In the genomic region with DNA sequence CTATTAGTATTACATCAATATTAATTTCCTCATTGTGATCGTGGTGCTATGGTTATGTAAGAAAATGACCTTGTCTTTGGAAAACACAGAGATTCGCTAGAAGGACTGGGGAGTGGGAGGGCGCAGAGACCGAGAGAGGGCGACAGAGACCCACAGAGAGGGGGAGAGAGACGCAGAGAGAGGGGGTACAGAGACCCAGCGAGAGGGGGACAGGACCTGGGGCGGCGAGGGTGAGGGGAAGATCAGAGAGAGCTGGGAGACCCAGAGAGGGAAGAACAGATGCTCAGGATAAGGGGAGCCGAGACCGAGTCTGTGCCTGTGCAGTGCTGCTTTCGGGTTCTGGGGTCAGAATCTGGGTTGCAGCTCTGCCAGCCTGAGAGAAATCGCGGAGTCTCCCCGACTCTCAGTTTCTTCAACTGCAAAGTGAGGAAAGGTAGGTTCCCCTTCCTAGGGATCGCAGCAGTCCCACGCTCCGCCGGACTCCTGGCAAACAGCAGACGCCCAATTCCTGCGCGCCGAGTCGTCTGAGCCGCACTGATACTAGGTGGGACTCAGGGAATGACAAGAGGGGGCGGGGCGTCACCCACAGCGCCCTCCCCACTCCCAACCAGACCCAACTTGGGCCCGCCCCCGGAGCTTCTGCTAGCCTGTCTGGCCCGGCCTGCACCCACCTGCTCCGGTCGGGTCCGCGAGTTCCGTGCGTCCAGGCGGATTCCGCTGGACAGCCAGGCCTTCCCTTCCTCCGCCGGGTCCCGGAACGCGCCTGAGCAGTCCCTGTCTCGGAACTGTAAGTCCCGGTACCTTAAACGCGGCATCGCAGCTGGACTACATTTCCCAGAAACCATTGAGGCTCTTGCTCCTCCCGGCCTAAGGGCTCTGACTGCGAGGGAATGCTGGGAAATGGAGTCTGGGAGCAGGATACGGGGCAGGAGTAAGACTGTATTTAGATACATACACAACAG, we compare ENCODE assay signal across 8 cellular contexts. TPM values are rescaled to one million over a fixed set of nuclear protein-coding genes. Genes with fewer than 3 reads are reported as not detected.
A peak's percentile ranks its signal among the peaks of the same experiment; 100 is the strongest.
DNase-seq lines count a peak whose midpoint lies in the region; ATAC-seq and TF ChIP-seq lines count a peak whose summit lies in the region.

No MANE protein-coding gene starts in this region.

- peaks cover 5% of the 10 kb centered on the region for H3K9me3 Mint-ChIP-seq in chondrocyte (ENCODE audit: low read depth)

- H3K4me3 Mint-ChIP-seq in chondrocyte (ENCODE audit: unreplicated experiment), result peak overlapping the region; percentile 85

- ATAC-seq in GM21825 (IDR thresholded peaks at IDR 0.05; ENCODE audit: unreplicated experiment), result no peak

- H3K36me3 Mint-ChIP-seq in chondrocyte (ENCODE audit: low read depth), result no peaks in the 10 kb centered on the region

- CTCF ChIA-PET in AG04449 (lab: Yijun Ruan, JAX), result interaction anchor here (0.6 to 1.8 kb wide), 7 partner anchors 8 to 210 kb away, joined by 3 to 7 read pairs (median 4); no protein-coding TSS in a partner anchor

- POLR2A ChIA-PET in AG04449 (lab: Yijun Ruan, JAX), result no interaction called here

- TF ChIP-seq CTCF in AG04449 (IDR thresholded peaks at IDR 0.05; ENCODE audit: insufficient read depth, low read length, missing control alignments), result peak; percentile 50
- peak; percentile 80 for TF ChIP-seq CTCF in chondrocyte (IDR thresholded peaks at IDR 0.05)

- H3K27me3 Mint-ChIP-seq in chondrocyte (ENCODE audit: low read depth), result peaks cover 5% of the 10 kb centered on the region

- peak overlapping the region; percentile 66 for H3K4me3 ChIP-seq in AG04449 (ENCODE audit: low read depth, low read length)

- DNase-seq in AG04449 (ENCODE audit: low read depth, low spot score) (peak; percentile 69), H4 (ENCODE audit: low spot score) (peak; percentile 97), NCI-H2227 (lab: John Stamatoyannopoulos, UW; ENCODE audit: unreplicated experiment) (peak; percentile 90), chondrocyte (ENCODE audit: low spot score) (no peak), kidney glomerular epithelial cell (lab: John Stamatoyannopoulos, UW) (peak; percentile 72)
- peak; percentile 60 to 72 for DNase-seq in activated CD4-positive, alpha-beta T cell treated with anti-CD3 and anti-CD28 coated beads for 4 hours
- DNase-seq in stimulated activated CD4-positive, alpha-beta T cell treated with anti-CD3 and anti-CD28 coated beads, Interleukin-15, amount 100 ng/mL, for 1 hour (ENCODE audit: low read depth in 1 of 2, low spot score in 1 of 2), result peak; percentile 37 to 40

- peak overlapping the region; percentile 75 for H3K27ac Mint-ChIP-seq in chondrocyte (ENCODE audit: unreplicated experiment)

- H3K4me1 Mint-ChIP-seq in chondrocyte (ENCODE audit: low read depth), result peaks cover 5% of the 10 kb centered on the region

RNA-seq across cellular contexts. Expression of a gene that starts 15.3 kb away (rescaled TPM):
- not detected in 2 replicates for total RNA-seq in H4 (2014; rRNA removed; shearing (Covaris generic))
- not detected in 3 replicates for total RNA-seq in chondrocyte

RNA-seq across cellular contexts. Expression of a gene that starts 55.7 kb away (rescaled TPM):
- 3.2 and 3.8 TPM in 2 replicates for total RNA-seq in H4 (2014; rRNA removed; shearing (Covaris generic))
- total RNA-seq in chondrocyte, result 0.68 to 10.2 TPM (median 8.6 TPM) in 3 replicates
